25 cellular contexts compared by ENCODE assay signal in the genomic region with DNA sequence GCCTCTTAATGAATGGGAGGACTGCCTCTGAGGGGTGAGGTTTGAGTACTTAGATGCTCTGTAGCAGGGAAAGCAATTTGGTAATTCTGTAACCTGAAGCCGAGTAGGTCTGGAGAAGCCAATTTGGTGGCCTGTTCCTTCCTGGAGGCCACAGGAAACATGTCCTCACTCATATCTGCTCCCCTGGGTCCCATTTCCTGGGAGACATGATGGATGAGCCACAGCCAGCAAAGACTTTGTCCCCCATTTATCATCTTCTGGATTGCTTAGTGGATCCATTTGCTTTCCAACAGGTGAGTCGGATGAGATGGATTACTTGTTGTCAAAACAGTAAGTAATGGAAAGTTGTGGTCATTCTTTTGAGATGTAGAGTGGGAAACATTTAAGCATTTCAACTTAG.
"Had no signal": no experiment of that assay in that cellular context is flagged by ENCODE, and none has a peak within 500 bp of the region (broad histone marks: within the 10 kb centered on the region; RNA-seq: fewer than 3 reads in every experiment).

No MANE protein-coding gene starts in this region.

- H3K36me3 Mint-ChIP-seq: activated CD8-positive, alpha-beta memory T cell treated with anti-CD3 and anti-CD28 coated beads, Interleukin-2, amount 10 ng/mL, durations not matched to agents 7 days and 5 days; activated naive CD8-positive, alpha-beta T cell treated with anti-CD3 and anti-CD28 coated beads for 36 hours had no signal

- H3K4me1 ChIP-seq: colonic mucosa had no signal

- H3K9me3 Mint-ChIP-seq: activated B cell treated with CpG ODN at 0.5 μM for 24 hours; activated CD4-positive, alpha-beta T cell treated with anti-CD3 and anti-CD28 coated beads, Interleukin-2, amount 10 ng/mL, durations not matched to agents 24 days and 14 days; activated naive CD8-positive, alpha-beta T cell treated with anti-CD3 and anti-CD28 coated beads for 36 hours; activated T-helper 2 cell treated with anti-CD3 and anti-CD28 coated beads, Interferon-gamma antibody, Interleukin-2, Interleukin-4, amounts not matched to agents 10 μg/mL and 5 μg/mL and 100 μg/mL, durations not matched to agents 14 hours and 24 hours and 36 hours had no signal

- H3K36me3 ChIP-seq: colonic mucosa had no signal

- H3K4me2 ChIP-seq: KMS-11 had no signal

- H3K27ac ChIP-seq: colonic mucosa, KMS-11 had no signal

- H3K4me1 Mint-ChIP-seq: activated B cell treated with CpG ODN at 0.5 μM for 24 hours, T-helper 17 cell had no signal

- H3K9ac ChIP-seq: KMS-11 had no signal

- H3K27me3 Mint-ChIP-seq: activated CD4-positive, alpha-beta T cell treated with anti-CD3 and anti-CD28 coated beads, Interleukin-2, amount 10 ng/mL, durations not matched to agents 24 days and 14 days; activated CD8-positive, alpha-beta memory T cell treated with anti-CD3 and anti-CD28 coated beads, Interleukin-2, amount 10 ng/mL, durations not matched to agents 7 days and 5 days; activated naive CD4-positive, alpha-beta T cell treated with anti-CD3 and anti-CD28 coated beads, Interleukin-2, amount 10 ng/mL, durations not matched to agents 7 days and 5 days; activated naive CD8-positive, alpha-beta T cell treated with anti-CD3 and anti-CD28 coated beads for 36 hours; T-helper 17 cell had no signal

- H3K27me3 ChIP-seq: colonic mucosa had no signal

- H3K4me3 Mint-ChIP-seq: activated B cell treated with CpG ODN at 0.5 μM for 24 hours; activated CD4-positive, alpha-beta T cell treated with anti-CD3 and anti-CD28 coated beads, Interleukin-2, amount 10 ng/mL, durations not matched to agents 24 days and 14 days; activated CD8-positive, alpha-beta memory T cell treated with anti-CD3 and anti-CD28 coated beads, Interleukin-2, amount 10 ng/mL, durations not matched to agents 7 days and 5 days; activated naive CD4-positive, alpha-beta T cell treated with anti-CD3 and anti-CD28 coated beads, Interleukin-2, amount 10 ng/mL, durations not matched to agents 7 days and 5 days; activated naive CD8-positive, alpha-beta T cell treated with anti-CD3 and anti-CD28 coated beads for 36 hours; T-helper 17 cell had no signal

- DNase-seq: activated B cell treated with CpG ODN at 0.5 μM for 24 hours; activated CD4-positive, alpha-beta T cell treated with anti-CD3 and anti-CD28 coated beads for 1 hour; activated CD4-positive, alpha-beta T cell treated with anti-CD3 and anti-CD28 coated beads, Interleukin-2, amount 10 ng/mL, durations not matched to agents 24 days and 14 days; activated CD4-positive, alpha-beta T cell treated with anti-CD3 and anti-CD28 coated beads, Interleukin-2, amount 50 U/mL, for 48 hours; activated CD8-positive, alpha-beta memory T cell treated with anti-CD3 and anti-CD28 coated beads, Interleukin-2, amount 10 ng/mL, durations not matched to agents 7 days and 5 days; activated gamma-delta T cell treated with Interleukin-2 at 50 U/mL for 16 hours; activated naive CD4-positive, alpha-beta T cell treated with anti-CD3 and anti-CD28 coated beads, Interleukin-2, amount 10 ng/mL, durations not matched to agents 7 days and 5 days; activated naive CD8-positive, alpha-beta T cell treated with anti-CD3 and anti-CD28 coated beads for 36 hours; activated T-cell treated with anti-CD3 and anti-CD28 coated beads, Interleukin-2, amount 50 U/mL, for 48 hours; colonic mucosa; MM.1S; NCI-H1105; NCI-H1436; NCI-H187; NCI-H2081; NCI-H2171 treated with DMSO at 0.1 percent for 48 hours; NCI-H526; NCI-H82; PC-3; SHP77 treated with DMSO at 0.1 percent for 48 hours; T-helper 17 cell; T-helper 9 cell had no signal

- ATAC-seq: activated CD8-positive, alpha-beta memory T cell treated with anti-CD3 and anti-CD28 coated beads, Interleukin-2, amount 10 ng/mL, durations not matched to agents 7 days and 5 days; PC-3; T-helper 17 cell had no signal

- H3K4me3 ChIP-seq: colonic mucosa had no signal

- H3K9me3 ChIP-seq: colonic mucosa had no signal

- H3K27ac Mint-ChIP-seq: activated B cell treated with CpG ODN at 0.5 μM for 24 hours; activated CD4-positive, alpha-beta T cell treated with anti-CD3 and anti-CD28 coated beads, Interleukin-2, amount 10 ng/mL, durations not matched to agents 24 days and 14 days; activated CD8-positive, alpha-beta memory T cell treated with anti-CD3 and anti-CD28 coated beads, Interleukin-2, amount 10 ng/mL, durations not matched to agents 7 days and 5 days; activated naive CD4-positive, alpha-beta T cell treated with anti-CD3 and anti-CD28 coated beads, Interleukin-2, amount 10 ng/mL, durations not matched to agents 7 days and 5 days; activated naive CD8-positive, alpha-beta T cell treated with anti-CD3 and anti-CD28 coated beads for 36 hours; activated T-helper 2 cell treated with anti-CD3 and anti-CD28 coated beads, Interferon-gamma antibody, Interleukin-2, Interleukin-4, amounts not matched to agents 10 μg/mL and 5 μg/mL and 100 μg/mL, durations not matched to agents 14 hours and 24 hours and 36 hours; T-helper 17 cell had no signal

- FAIRE-seq: RCC 7860 had no signal
